ENCODE assay signal across 15 cellular contexts in the genomic region with DNA sequence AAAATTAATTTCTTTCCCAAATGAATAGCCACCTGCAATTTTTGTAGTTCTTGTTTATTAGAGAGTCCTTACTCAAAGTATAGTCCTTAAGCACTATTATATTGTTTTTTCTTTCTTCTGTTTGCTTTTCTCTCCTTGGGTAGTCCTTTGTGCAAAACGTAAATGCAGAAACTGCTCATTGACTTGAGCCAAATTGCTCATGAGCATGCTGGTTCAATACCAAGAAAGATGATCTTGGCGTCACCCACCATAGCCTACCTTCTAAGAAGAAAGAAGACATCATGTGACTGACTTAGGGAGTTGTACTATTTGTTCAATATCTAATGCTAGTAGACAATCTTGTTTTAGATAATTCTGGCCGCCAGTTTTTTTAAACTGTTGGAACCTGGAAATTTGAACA.
DNase-seq lines count a peak whose midpoint lies in the region; ATAC-seq and TF ChIP-seq lines count a peak whose summit lies in the region.
"Had no signal": no experiment of that assay in that cellular context is flagged by ENCODE, and none has a peak within 500 bp of the region (broad histone marks: within the 10 kb centered on the region; RNA-seq: fewer than 3 reads in every experiment).

No MANE protein-coding gene starts in this region.

- ATAC-seq in heart right ventricle = no peak
- no peak for ATAC-seq in Right ventricle myocardium superior (ENCODE audit: poor library complexity)
- no peak for ATAC-seq in Panc1
- no peak for ATAC-seq in body of pancreas
- ATAC-seq in naive thymus-derived CD4-positive, alpha-beta T cell = no peak
- ATAC-seq in GM21515 (IDR thresholded peaks at IDR 0.05; ENCODE audit: unreplicated experiment) = no peak
- ATAC-seq: CD8-positive, alpha-beta T cell had no signal

- no peak for TF ChIP-seq CTCF in heart right ventricle (IDR thresholded peaks at IDR 0.05)
- TF ChIP-seq CTCF in Panc1 (IDR thresholded peaks at IDR 0.05) = no peak
- TF ChIP-seq CTCF in body of pancreas (IDR thresholded peaks at IDR 0.05) = no peak

- no peaks in the 10 kb centered on the region for H3K36me3 Mint-ChIP-seq in naive thymus-derived CD4-positive, alpha-beta T cell
- H3K36me3 Mint-ChIP-seq: CD14-positive monocyte; CD8-positive, alpha-beta T cell had no signal

- no peak overlapping the region for H3K4me3 Mint-ChIP-seq in naive thymus-derived CD4-positive, alpha-beta T cell
- H3K4me3 Mint-ChIP-seq: CD14-positive monocyte; CD8-positive, alpha-beta T cell had no signal

- H3K27me3 ChIP-seq in heart right ventricle (no peaks in the 10 kb centered on the region), Panc1 (ENCODE audit: control insufficient read depth, insufficient read depth, low read length) (no peaks in the 10 kb centered on the region), body of pancreas (no peaks in the 10 kb centered on the region)
- no peaks in the 10 kb centered on the region for H3K27me3 ChIP-seq in naive thymus-derived CD4-positive, alpha-beta T cell (ENCODE audit: control insufficient read depth in 2 of 2, insufficient read depth in 2 of 2, low read length in 2 of 2)
- H3K27me3 ChIP-seq: BE2C had no signal

- H3K27ac ChIP-seq in heart right ventricle (peak overlapping the region in 8 of 10 donors; percentile 68 to 86 (median 82)), Panc1 (ENCODE audit: low read length) (peak overlapping the region; percentile 65), body of pancreas (peak overlapping the region in 3 of 4 donors; percentile 78 to 93 (median 83))
- H3K27ac ChIP-seq in naive thymus-derived CD4-positive, alpha-beta T cell (ENCODE audit: low read depth, low read length) = no peak overlapping the region

- peaks cover 8 to 63% (median 28%) of the 10 kb centered on the region in 9 donors for H3K4me1 ChIP-seq in heart right ventricle
- peaks cover 8% of the 10 kb centered on the region for H3K4me1 ChIP-seq in Panc1 (ENCODE audit: control insufficient read depth, insufficient read depth, low read length)
- H3K4me1 ChIP-seq in body of pancreas = peaks cover 47% of the 10 kb centered on the region
- no peaks in the 10 kb centered on the region for H3K4me1 ChIP-seq in naive thymus-derived CD4-positive, alpha-beta T cell (ENCODE audit: control insufficient read depth in 2 of 2, insufficient read depth in 2 of 2, low read length in 2 of 2)
- H3K4me1 ChIP-seq: BE2C, HAP-1 had no signal

- H3K4me3 ChIP-seq in heart right ventricle (no peak overlapping the region), Panc1 (ENCODE audit: low read depth in 2 of 2, low read length in 2 of 2) (no peak overlapping the region), body of pancreas (no peak overlapping the region)
- no peak overlapping the region for H3K4me3 ChIP-seq in naive thymus-derived CD4-positive, alpha-beta T cell (ENCODE audit: low read length)
- H3K4me3 ChIP-seq: HAP-1 had no signal

- BruUV-seq in Panc1 (replicated peaks; lab: Mats Ljungman, UMichigan) = no TSS peak

- intact Hi-C loops in heart right ventricle (cut with DNase I) (loop anchor here in 3 of 10 donors (5.0 to 10.0 kb wide), 3 partner anchors 58 to 88 kb away; partner anchors contain the start of gene KANK1 (in 1 of the 3)), Right ventricle myocardium superior (cut with DNase I) (no loop called here), Panc1 (cut with micrococcal nuclease; ENCODE audit: unreplicated experiment) (no loop called here), body of pancreas (cut with DNase I) (no loop called here)
- intact Hi-C loops in naive thymus-derived CD4-positive, alpha-beta T cell (cut with micrococcal nuclease) = no loop called here

- DNase-seq in heart right ventricle (no peak), Right ventricle myocardium superior (no peak), Panc1 (ENCODE audit: low read depth, low spot score) (no peak), body of pancreas (no peak), AML-193 (lab: John Stamatoyannopoulos, UW) (no peak)
- no peak for DNase-seq in naive thymus-derived CD4-positive, alpha-beta T cell
- DNase-seq: BE2C; CD8-positive, alpha-beta T cell; COR-L47; DMS153; DMS79 treated with DMSO at 0.1 percent for 48 hours; EL had no signal

- H3K36me3 ChIP-seq in heart right ventricle (no peaks in the 10 kb centered on the region), Panc1 (ENCODE audit: control insufficient read depth, insufficient read depth, low read length) (no peaks in the 10 kb centered on the region), body of pancreas (replicated peaks in 1 of 2; ENCODE audit: insufficient read depth in 1 of 2, low read depth in 2 of 2) (no peaks in the 10 kb centered on the region)
- no peaks in the 10 kb centered on the region for H3K36me3 ChIP-seq in naive thymus-derived CD4-positive, alpha-beta T cell (ENCODE audit: control insufficient read depth in 2 of 3, insufficient read depth in 3 of 3, low read length in 3 of 3)
- H3K36me3 ChIP-seq: BE2C, HAP-1 had no signal

- H3K4me1 Mint-ChIP-seq in naive thymus-derived CD4-positive, alpha-beta T cell = peaks cover 0 to 9% (median 4%) of the 10 kb centered on the region in 7 donors

- CTCF ChIA-PET in Panc1 (lab: Charles Lee) = no interaction called here
- CTCF ChIA-PET in naive thymus-derived CD4-positive, alpha-beta T cell (lab: Charles Lee) = no interaction called here

- H3K9me3 Mint-ChIP-seq in naive thymus-derived CD4-positive, alpha-beta T cell = no peaks in the 10 kb centered on the region
- H3K9me3 Mint-ChIP-seq: CD14-positive monocyte; CD8-positive, alpha-beta T cell had no signal

- POLR2A ChIA-PET in Panc1 (lab: Charles Lee) = interaction anchor here (0.6 kb wide), 1 partner anchor 86 kb away, joined by 3 read pairs; no protein-coding TSS in a partner anchor
- POLR2A ChIA-PET in naive thymus-derived CD4-positive, alpha-beta T cell (lab: Charles Lee) = no interaction called here

- no peak overlapping the region for H3K27ac Mint-ChIP-seq in naive thymus-derived CD4-positive, alpha-beta T cell
- H3K27ac Mint-ChIP-seq: CD14-positive monocyte; CD8-positive, alpha-beta T cell had no signal

- no peak for TF ChIP-seq POLR2A in body of pancreas (IDR thresholded peaks at IDR 0.05)

- in situ Hi-C loops in Panc1 (cut with HindIII; ENCODE audit: low pct_unique_long_range_greater_than_20kb, low sequenced_read_pairs) = no loop called here

- peaks cover 0 to 15% (median 0%) of the 10 kb centered on the region in 5 donors for H3K27me3 Mint-ChIP-seq in naive thymus-derived CD4-positive, alpha-beta T cell

- H3K9me3 ChIP-seq in heart right ventricle (peaks cover 0 to 4% (median 0%) of the 10 kb centered on the region in 11 donors), Panc1 (ENCODE audit: control insufficient read depth, insufficient read depth, low read depth, low read length) (no peaks in the 10 kb centered on the region), body of pancreas (no peaks in the 10 kb centered on the region)
- H3K9me3 ChIP-seq in naive thymus-derived CD4-positive, alpha-beta T cell (ENCODE audit: control insufficient read depth in 2 of 3, low read length in 3 of 3) = no peaks in the 10 kb centered on the region
- H3K9me3 ChIP-seq: BE2C, HAP-1 had no signal

- 81 to 95% methylated on average over 3 of the region's 3 CpGs for WGBS in heart right ventricle, 2 donors
- WGBS in body of pancreas, 2 donors = 82 to 93% methylated on average over 3 of the region's 3 CpGs
